ENCODE assay signal across 9 cellular contexts in genomic region chr22:45311033-45311531, GRCh38. TPM values are rescaled to one million over a fixed set of nuclear protein-coding genes. Genes with fewer than 3 reads are reported as not detected.
DNase-seq lines count a peak whose midpoint lies in the region; ATAC-seq, FAIRE-seq and TF ChIP-seq lines count a peak whose summit lies in the region.
"Had no signal": no experiment of that assay in that cellular context is flagged by ENCODE, and none has a peak within 500 bp of the region (broad histone marks: within the 10 kb centered on the region; RNA-seq: fewer than 3 reads in every experiment).

No MANE protein-coding gene starts in this region.

- H3K9me2 ChIP-seq in PC-9 (ENCODE audit: insufficient read depth), result no peaks in the 10 kb centered on the region

- H3K4me2 ChIP-seq in PC-9, result peak overlapping the region; percentile 96

- no peaks in the 10 kb centered on the region for H3K36me3 ChIP-seq in CD8-positive, alpha-beta memory T cell (ENCODE audit: insufficient read depth, low read length)
- H3K36me3 ChIP-seq in PC-9 (ENCODE audit: low read depth), result 0 out of 2 replicates have a peak, but pooled peaks cover 5% of the 10 kb centered on the region
- H3K36me3 ChIP-seq in pancreas, result no peaks in the 10 kb centered on the region

- POLR2A ChIA-PET in CD8-positive, alpha-beta memory T cell (lab: Charles Lee), result interaction anchor here (0.5 kb wide), 1 partner anchor 657 kb away, joined by 3 read pairs; no protein-coding TSS in a partner anchor
- POLR2A ChIA-PET in PC-9 (lab: Charles Lee; ENCODE audit: unreplicated experiment), result interaction anchor here (0.6 kb wide), 1 partner anchor 221 kb away, joined by 3 read pairs; no protein-coding TSS in a partner anchor

- ATAC-seq in pancreas (no peak), HG03045 (IDR thresholded peaks at IDR 0.05; ENCODE audit: unreplicated experiment) (no peak), HG02938 (IDR thresholded peaks at IDR 0.05; ENCODE audit: unreplicated experiment) (no peak)
- ATAC-seq: body of pancreas had no signal

- H3K27ac Mint-ChIP-seq in CD8-positive, alpha-beta memory T cell, result peak overlapping the region; percentile 70 to 97 (median 93)

- H3K27ac ChIP-seq in CD8-positive, alpha-beta memory T cell (ENCODE audit: low read depth, low read length), result peak overlapping the region; percentile 80
- H3K27ac ChIP-seq in PC-9 (no peak overlapping the region), pancreas (no peak overlapping the region)

- CTCF ChIA-PET in CD8-positive, alpha-beta memory T cell (lab: Charles Lee), result no interaction called here
- CTCF ChIA-PET in PC-9 (lab: Charles Lee), result no interaction called here

- H3K4me3 ChIP-seq in CD8-positive, alpha-beta memory T cell (ENCODE audit: low read length), result peak overlapping the region; percentile 68
- peak overlapping the region; percentile 94 for H3K4me3 ChIP-seq in PC-9
- peak overlapping the region; percentile 89 for H3K4me3 ChIP-seq in epithelial cell of proximal tubule (ENCODE audit: low read depth, low read length)
- H3K4me3 ChIP-seq in pancreas, result peak overlapping the region in 3 of 4 donors; percentile 93 to 99 (median 98)

- H2AFZ ChIP-seq in PC-9, result peak overlapping the region; percentile 87

- no peaks in the 10 kb centered on the region for H3K27me3 ChIP-seq in CD8-positive, alpha-beta memory T cell (ENCODE audit: insufficient read depth, low read length, poor library complexity, severe bottlenecking)
- H3K27me3 ChIP-seq in PC-9 (ENCODE audit: insufficient read depth, low read depth), result no peaks in the 10 kb centered on the region
- H3K27me3 ChIP-seq in pancreas, result no peaks in the 10 kb centered on the region
- H3K27me3 ChIP-seq: body of pancreas had no signal

- peaks cover 39% of the 10 kb centered on the region for H3K4me1 ChIP-seq in CD8-positive, alpha-beta memory T cell (ENCODE audit: insufficient read depth, low read length)
- peaks cover 26% of the 10 kb centered on the region for H3K4me1 ChIP-seq in PC-9 (replicated peaks; ENCODE audit: insufficient read depth)
- peaks cover 0 to 24% (median 4%) of the 10 kb centered on the region in 3 donors for H3K4me1 ChIP-seq in pancreas

- intact Hi-C loops in PC-9 (cut with micrococcal nuclease; ENCODE audit: unreplicated experiment) (loop anchor here (10.0 kb wide), 1 partner anchor 124 kb away; no protein-coding TSS in a partner anchor), pancreas (cut with DNase I) (no loop called here)

- H4K20me1 ChIP-seq in PC-9 (ENCODE audit: insufficient read depth), result peaks cover 19% of the 10 kb centered on the region

- H3K36me3 Mint-ChIP-seq in CD8-positive, alpha-beta memory T cell, result peaks cover 0 to 27% (median 2%) of the 10 kb centered on the region in 3 donors

- peaks cover 59% of the 10 kb centered on the region for H3K79me2 ChIP-seq in PC-9 (ENCODE audit: low read depth)

- H3K9me3 ChIP-seq in CD8-positive, alpha-beta memory T cell (ENCODE audit: low read length), result no peaks in the 10 kb centered on the region
- no peaks in the 10 kb centered on the region for H3K9me3 ChIP-seq in PC-9 (ENCODE audit: insufficient read depth, low read depth)
- H3K9me3 ChIP-seq in pancreas, result no peaks in the 10 kb centered on the region
- H3K9me3 ChIP-seq: body of pancreas had no signal

- DNase-seq in CD8-positive, alpha-beta memory T cell, result no peak
- no peak for DNase-seq in PC-9
- no peak for DNase-seq in epithelial cell of proximal tubule (ENCODE audit: low read depth)
- DNase-seq in pancreas, result peak in 1 of 6 donors; percentile 46
- no peak for DNase-seq in putamen (ENCODE audit: low spot score)
- DNase-seq in NCI-H1436 treated with DMSO at 0.1 percent for 48 hours (lab: John Stamatoyannopoulos, UW), result no peak

- FAIRE-seq in pancreas (lab: Jason Lieb, UNC), result no peak

- TF ChIP-seq CTCF in PC-9 (conservative IDR thresholded peaks at IDR 0.05) (no peak), epithelial cell of proximal tubule (conservative IDR thresholded peaks at IDR 0.05; ENCODE audit: low read depth, low read length) (no peak), pancreas (IDR thresholded peaks at IDR 0.05) (no peak)

- no TSS peak for BruUV-seq in PC-9 (replicated peaks; lab: Mats Ljungman, UMichigan)

- peak overlapping the region; percentile 84 to 93 (median 88) for H3K4me3 Mint-ChIP-seq in CD8-positive, alpha-beta memory T cell

- 32 to 35% methylated on average over 12 of the region's 12 CpGs for WGBS in pancreas, 2 donors

- H3K4me1 Mint-ChIP-seq in CD8-positive, alpha-beta memory T cell, result peaks cover 43 to 63% (median 59%) of the 10 kb centered on the region in 3 donors

- no peaks in the 10 kb centered on the region for H3K27me3 Mint-ChIP-seq in CD8-positive, alpha-beta memory T cell

- H3K9me3 Mint-ChIP-seq in CD8-positive, alpha-beta memory T cell, result no peaks in the 10 kb centered on the region

- H3F3A ChIP-seq in PC-9 (ENCODE audit: insufficient read depth, low read depth), result no peaks in the 10 kb centered on the region; the same call in 1 of the 2 replicates

RNA-seq across cellular contexts. Expression of gene FAM118A, which starts 1.3 kb away (rescaled TPM):
- 10 to 100 TPM; 28.1 to 28.4 TPM for total RNA-seq in CD8-positive, alpha-beta memory T cell
- polyA plus RNA-seq in CD8-positive, alpha-beta memory T cell, result 27.8 TPM
- total RNA-seq in PC-9 (2021) (24.4 and 35.4 TPM in 2 replicates), epithelial cell of proximal tubule (9.5 and 11.4 TPM in 2 replicates), pancreas (10 to 100 TPM in 2 of 6 donors, 1 to 10 TPM in 4; 7.1 to 25.4 (median 8.2) TPM)
- polyA plus RNA-seq in pancreas, result 100 to 1,000 TPM in 1 of 2 donors, 10 to 100 TPM in 1; 19.0 to 127 TPM

RNA-seq across cellular contexts. Expression of gene UPK3A, which starts 26.3 kb away (rescaled TPM):
- total RNA-seq in CD8-positive, alpha-beta memory T cell, result not detected
- not detected for polyA plus RNA-seq in CD8-positive, alpha-beta memory T cell
- total RNA-seq in PC-9 (2021) (1.0 and 1.4 TPM in 2 replicates), epithelial cell of proximal tubule (2.0 TPM in 1 of 2 replicates, not detected in the other), pancreas (not detected)
- under 1 TPM in 1 of 2 donors, not detected in 1; 0.21 TPM for polyA plus RNA-seq in pancreas
- total RNA-seq: body of pancreas had no signal
